9 cellular contexts compared by ENCODE assay signal in the genomic region with DNA sequence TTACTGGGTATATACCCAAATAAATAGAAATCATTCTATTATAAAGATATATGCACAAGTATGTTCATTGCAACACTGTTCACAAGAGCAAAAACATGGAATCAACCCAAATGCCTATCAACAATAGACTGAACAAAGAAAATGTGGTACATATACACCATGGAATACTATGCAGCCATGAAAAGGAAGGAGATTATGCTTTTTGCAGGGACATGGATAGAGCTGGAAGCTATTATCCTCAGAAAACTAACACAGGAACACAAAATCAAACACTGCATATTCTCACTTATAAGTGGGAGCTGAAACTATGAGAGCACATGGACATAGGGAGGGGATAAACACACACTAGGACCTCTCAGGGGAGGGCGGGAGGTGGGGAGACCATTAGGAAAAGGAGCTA.
"Had no signal": no experiment of that assay in that cellular context is flagged by ENCODE, and none has a peak within 500 bp of the region (broad histone marks: within the 10 kb centered on the region; RNA-seq: fewer than 3 reads in every experiment).

No MANE protein-coding gene starts in this region.

- H2AFZ ChIP-seq: GM23338 had no signal

- H3K4me3 ChIP-seq: GM23338 had no signal

- H3K27ac ChIP-seq: HL-60, KMS-11 had no signal

- H3K27ac Mint-ChIP-seq: GM23338, H9, HFFc6 had no signal

- H3K9ac ChIP-seq: KMS-11 had no signal

- DNase-seq: H9, HCEC 1CT, HFFc6, IMR-90, Karpas-422, KBM-7 had no signal

- H3K4me2 ChIP-seq: GM23338, KMS-11 had no signal

- H3K4me3 Mint-ChIP-seq: GM23338, H9, HFFc6 had no signal

- ATAC-seq: GM23338 had no signal
